Comparison of ENCODE assay signal across 8 cellular contexts in genomic region chr1:111030590-111030989, GRCh38.
DNase-seq lines count a peak whose midpoint lies in the region; ATAC-seq and TF ChIP-seq lines count a peak whose summit lies in the region.

No MANE protein-coding gene starts in this region.

- no peak overlapping the region for H3K4me3 ChIP-seq in CD8-positive, alpha-beta T cell (ENCODE audit: low read depth, low read length)
- H3K4me3 ChIP-seq in GM23248 (no peak overlapping the region), epithelial cell of esophagus (ENCODE audit: low read length) (no peak overlapping the region)

- no peaks in the 10 kb centered on the region for H3K9me3 Mint-ChIP-seq in CD8-positive, alpha-beta T cell

- POLR2A ChIA-PET in CD8-positive, alpha-beta T cell (lab: Charles Lee), result interaction anchor here (0.9 kb wide), 1 partner anchor 158 kb away, joined by 3 read pairs; no protein-coding TSS in a partner anchor

- in situ Hi-C loops in GM23248 (cut with MboI), result no loop called here

- H3K36me3 Mint-ChIP-seq in CD8-positive, alpha-beta T cell, result no peaks in the 10 kb centered on the region

- H2AFZ ChIP-seq in GM23248, result no peak overlapping the region

- H3K27me3 Mint-ChIP-seq in CD8-positive, alpha-beta T cell (ENCODE audit: low read depth), result peaks cover 9% of the 10 kb centered on the region

- H3K9ac ChIP-seq in GM23248, result no peak overlapping the region

- H3K27ac Mint-ChIP-seq in CD8-positive, alpha-beta T cell, result no peak overlapping the region

- no peaks in the 10 kb centered on the region for H4K20me1 ChIP-seq in GM23248 (ENCODE audit: insufficient read depth)

- H3K27me3 ChIP-seq in CD8-positive, alpha-beta T cell (ENCODE audit: insufficient read depth, low read length), result no peaks in the 10 kb centered on the region
- no peaks in the 10 kb centered on the region for H3K27me3 ChIP-seq in GM23248 (replicated peaks; ENCODE audit: insufficient read depth)

- no peaks in the 10 kb centered on the region for H3K4me1 Mint-ChIP-seq in CD8-positive, alpha-beta T cell (ENCODE audit: low read depth)

- no peaks in the 10 kb centered on the region for H3F3A ChIP-seq in GM23248 (ENCODE audit: insufficient read depth)

- H3K9me2 ChIP-seq in GM23248 (ENCODE audit: insufficient read depth), result no peaks in the 10 kb centered on the region

- intact Hi-C loops in CD8-positive, alpha-beta T cell (cut with DNase I, micrococcal nuclease), result loop anchor here (1.0 to 10.0 kb wide), 6 partner anchors 94 to 737 kb away; no protein-coding TSS in a partner anchor

- no peaks in the 10 kb centered on the region for H3K79me2 ChIP-seq in GM23248 (ENCODE audit: insufficient read depth)

- H3K4me2 ChIP-seq in GM23248 (ENCODE audit: unreplicated experiment), result no peak overlapping the region

- no peak overlapping the region for H3K4me3 Mint-ChIP-seq in CD8-positive, alpha-beta T cell

- no peak for ATAC-seq in CD8-positive, alpha-beta T cell
- no peak for ATAC-seq in HG03342 (IDR thresholded peaks at IDR 0.05; ENCODE audit: unreplicated experiment)
- no peak for ATAC-seq in HG02973 (IDR thresholded peaks at IDR 0.05; ENCODE audit: unreplicated experiment)

- no peaks in the 10 kb centered on the region for H3K4me1 ChIP-seq in CD8-positive, alpha-beta T cell (ENCODE audit: insufficient read depth, low read length)
- H3K4me1 ChIP-seq in GM23248 (ENCODE audit: insufficient read depth), result no peaks in the 10 kb centered on the region

- H3K9me3 ChIP-seq in CD8-positive, alpha-beta T cell (ENCODE audit: low read length), result no peaks in the 10 kb centered on the region
- H3K9me3 ChIP-seq in GM23248 (ENCODE audit: low read depth), result no peaks in the 10 kb centered on the region

- H3K27ac ChIP-seq in CD8-positive, alpha-beta T cell (ENCODE audit: low read depth, low read length), result no peak overlapping the region
- no peak overlapping the region for H3K27ac ChIP-seq in GM23248

- DNase-seq in CD8-positive, alpha-beta T cell, result peak in 6 of 7 experiments; percentile 37 to 62 (median 47)
- DNase-seq in GM23248, result peak; percentile 64
- DNase-seq in NCI-H446 treated with DMSO at 0.1 percent for 48 hours (lab: John Stamatoyannopoulos, UW), result peak; percentile 10
- peak; percentile 53 to 68 for DNase-seq in activated CD4-positive, alpha-beta T cell treated with anti-CD3 and anti-CD28 coated beads for 4 hours
- peak; percentile 76 for DNase-seq in epithelial cell of esophagus (ENCODE audit: low read depth)
- DNase-seq in non-pigmented ciliary epithelial cell (ENCODE audit: low read depth), result peak; percentile 15

- CTCF ChIA-PET in CD8-positive, alpha-beta T cell (lab: Charles Lee), result interaction anchor here (0.6 to 3.3 kb wide), 44 partner anchors 10 to 743 kb away, joined by 3 to 31 read pairs (median 4); no protein-coding TSS in a partner anchor

- H3K36me3 ChIP-seq in CD8-positive, alpha-beta T cell (ENCODE audit: insufficient read depth, low read length), result no peaks in the 10 kb centered on the region
- no peaks in the 10 kb centered on the region for H3K36me3 ChIP-seq in GM23248 (ENCODE audit: low read depth)

- 13 to 20% methylated on average over 1 of the region's 1 CpG for WGBS in GM23248 (ENCODE audit: low coverage in 1 of 2, low lambda C conversion rate in 2 of 2, missing lambda C conversion rate in 2 of 2), 2 experiments

- TF ChIP-seq CTCF in CD8-positive, alpha-beta T cell (IDR thresholded peaks at IDR 0.05), result peak; percentile 81
- TF ChIP-seq CTCF in epithelial cell of esophagus (IDR thresholded peaks at IDR 0.05; ENCODE audit: insufficient read depth, low read depth, low read length, missing control alignments), result peak; percentile 95

Comparison
In these comparisons a context has a peak if more than half of its experiments do, and no peak if none do; other contexts are left out.
1. DNase-seq: peak in every context shown above with its lines; median percentile 76 in epithelial cell of esophagus; 64 in GM23248; 60 in activated CD4-positive, alpha-beta T cell treated with anti-CD3 and anti-CD28 coated beads for 4 hours; 47 in CD8-positive, alpha-beta T cell; 15 in non-pigmented ciliary epithelial cell; 10 in NCI-H446 treated with DMSO at 0.1 percent for 48 hours.